Comparison of ENCODE assay signal across 1 cellular context in genomic region chr2:121856358-121856757, GRCh38.
A peak's percentile ranks its signal among the peaks of the same experiment; 100 is the strongest.
TF ChIP-seq lines count a peak whose summit lies in the region.

No MANE protein-coding gene starts in this region.

TF ChIP-seq in K562, 482 proteins besides CTCF, POLR2A, EP300 and RAD21 (continued from another document and continues in another):
- TF ChIP-seq AFF4 (CRISPR knock-in tag; IDR thresholded peaks at IDR 0.05) (no peak), MAZ (CRISPR knock-in tag; conservative IDR thresholded peaks at IDR 0.05 in 1 of 2, IDR thresholded peaks at IDR 0.05 in 1 of 2) (0 out of 4 replicates have a peak, but pooled peaks of 1 of the 2 experiments have one; percentile 18), KAT7 (CRISPR knock-in tag; IDR thresholded peaks at IDR 0.05; ENCODE audit: borderline replicate concordance) (no peak), IRF9 (tag; IDR thresholded peaks at IDR 0.05) (no peak), ZNF79 (CRISPR knock-in tag; IDR thresholded peaks at IDR 0.05; ENCODE audit: low read depth) (no peak), SRF (CRISPR knock-in tag; IDR thresholded peaks at IDR 0.05) (no peak), ZNF395 (CRISPR knock-in tag; IDR thresholded peaks at IDR 0.05) (no peak), USF1 (CRISPR knock-in tag; IDR thresholded peaks at IDR 0.05) (no peak), U2AF2 (optimal IDR thresholded peaks at IDR 0.05; ENCODE audit: low read depth, low read length) (no peak), ELF4 (CRISPR knock-in tag; IDR thresholded peaks at IDR 0.05) (no peak), ZNF384 (IDR thresholded peaks at IDR 0.05; ENCODE audit: low read depth, low read length) (peak; percentile 89), GABPB1 (CRISPR knock-in tag; IDR thresholded peaks at IDR 0.05) (no peak), CREB1 (IDR thresholded peaks at IDR 0.05) (no peak), CREB1 (CRISPR knock-in tag; IDR thresholded peaks at IDR 0.05) (no peak), ID3 (CRISPR knock-in tag; IDR thresholded peaks at IDR 0.05) (no peak), ID3 (tag; IDR thresholded peaks at IDR 0.05) (no peak), SMAD4 (CRISPR knock-in tag; conservative IDR thresholded peaks at IDR 0.05) (no peak), FOXP4 (CRISPR knock-in tag; IDR thresholded peaks at IDR 0.05; ENCODE audit: borderline replicate concordance) (no peak), NUFIP1 (IDR thresholded peaks at IDR 0.05; ENCODE audit: partially characterized antibody) (no peak), ZNF175 (CRISPR knock-in tag; IDR thresholded peaks at IDR 0.05; ENCODE audit: low read depth) (no peak), ZNF217 (CRISPR knock-in tag; IDR thresholded peaks at IDR 0.05) (no peak), ZNF780A (CRISPR knock-in tag; IDR thresholded peaks at IDR 0.05) (no peak), RERE (CRISPR knock-in tag; IDR thresholded peaks at IDR 0.05; ENCODE audit: borderline replicate concordance) (no peak), SOX6 (IDR thresholded peaks at IDR 0.05) (0 out of 2 replicates have a peak, but pooled peaks have one; percentile 36), GATAD2A (IDR thresholded peaks at IDR 0.05) (no peak), NFE2L1 (tag; IDR thresholded peaks at IDR 0.05; ENCODE audit: borderline replicate concordance, low read depth) (no peak), ZNF695 (CRISPR knock-in tag; IDR thresholded peaks at IDR 0.05) (no peak), BRCA1 (IDR thresholded peaks at IDR 0.05) (no peak), BRCA1 (CRISPR knock-in tag; IDR thresholded peaks at IDR 0.05) (no peak), CBX5 (IDR thresholded peaks at IDR 0.05; ENCODE audit: borderline replicate concordance, low read depth) (no peak), ZNF232 (CRISPR knock-in tag; IDR thresholded peaks at IDR 0.05) (no peak), E2F5 (CRISPR knock-in tag; IDR thresholded peaks at IDR 0.05) (no peak), SIN3A (IDR thresholded peaks at IDR 0.05; ENCODE audit: borderline replicate concordance in 2 of 2, control insufficient read depth in 1 of 2, low read depth in 2 of 2, low read length in 2 of 2) (no peak), MBD2 (IDR thresholded peaks at IDR 0.05; ENCODE audit: borderline replicate concordance, low read depth) (no peak), JUN (IDR thresholded peaks at IDR 0.05; ENCODE audit: borderline replicate concordance, low read depth, low read length) (no peak), JUN (CRISPR knock-in tag; IDR thresholded peaks at IDR 0.05; ENCODE audit: borderline replicate concordance) (no peak), HDAC8 (tag; IDR thresholded peaks at IDR 0.05) (no peak), PREB (CRISPR knock-in tag; IDR thresholded peaks at IDR 0.05) (no peak), SMAD2 (IDR thresholded peaks at IDR 0.05; ENCODE audit: low read depth, low read length) (no peak), TBP (optimal IDR thresholded peaks at IDR 0.05; ENCODE audit: low read depth, low read length) (no peak), ILF3 (IDR thresholded peaks at IDR 0.05; ENCODE audit: borderline replicate concordance) (no peak), PURB (CRISPR knock-in tag; IDR thresholded peaks at IDR 0.05; ENCODE audit: low read depth) (no peak), MIER1 (IDR thresholded peaks at IDR 0.05; ENCODE audit: low read depth) (no peak), SIRT6 (IDR thresholded peaks at IDR 0.05; ENCODE audit: low read depth, low read length) (no peak), NONO (IDR thresholded peaks at IDR 0.05; ENCODE audit: low read depth in 2 of 2, low read length in 1 of 2) (no peak), SMARCA4 (IDR thresholded peaks at IDR 0.05) (peak; percentile 74; the same call in 1 of the 2 replicates), ZNF24 (IDR thresholded peaks at IDR 0.05) (no peak), MTF1 (CRISPR knock-in tag; IDR thresholded peaks at IDR 0.05; ENCODE audit: borderline replicate concordance) (no peak)
